ENCODE assay signal across 20 cellular contexts in genomic region chr19:49658139-49658517, GRCh38.
"Had no signal": no experiment of that assay in that cellular context is flagged by ENCODE, and none has a peak within 500 bp of the region (broad histone marks: within the 10 kb centered on the region; RNA-seq: fewer than 3 reads in every experiment).

No MANE protein-coding gene starts in this region.

- H3K9ac ChIP-seq: neural progenitor cell had no signal

- H3K4me3 Mint-ChIP-seq: activated CD4-positive, alpha-beta memory T cell treated with anti-CD3 and anti-CD28 coated beads, Interleukin-2, amount 10 ng/mL, durations not matched to agents 7 days and 5 days; activated T-cell treated with anti-CD3 and anti-CD28 coated beads, Interleukin-2, amount 50 U/mL, for 4 hours; endodermal cell; neural progenitor cell; stimulated activated naive CD8-positive, alpha-beta T cell treated with anti-CD3 and anti-CD28 coated beads, Interleukin-15, amount 100 ng/mL, for 72 hours; T-helper 17 cell; WTC11 had no signal

- H2AFZ ChIP-seq: neural progenitor cell had no signal

- H3K27me3 Mint-ChIP-seq: activated CD4-positive, alpha-beta memory T cell treated with anti-CD3 and anti-CD28 coated beads, Interleukin-2, amount 10 ng/mL, durations not matched to agents 7 days and 5 days; stimulated activated naive CD8-positive, alpha-beta T cell treated with anti-CD3 and anti-CD28 coated beads, Interleukin-15, amount 100 ng/mL, for 72 hours; T-helper 17 cell had no signal

- DNase-seq: activated CD4-positive, alpha-beta memory T cell treated with anti-CD3 and anti-CD28 coated beads, Interleukin-2, amount 10 ng/mL, durations not matched to agents 7 days and 5 days; activated CD4-positive, alpha-beta T cell treated with anti-CD3 and anti-CD28 coated beads for 4 hours; activated effector memory CD4-positive, alpha-beta T cell treated with Interleukin-2 at 50 U/mL for 16 hours; activated naive CD4-positive, alpha-beta T cell treated with anti-CD3 and anti-CD28 coated beads, Interleukin-2, amount 50 U/mL, for 16 hours; activated T-cell treated with anti-CD3 and anti-CD28 coated beads, Interleukin-2, amount 50 U/mL, for 4 hours; endodermal cell; erythroblast; gastrocnemius medialis; heart right ventricle; ovary; sigmoid colon; spleen; stimulated activated naive CD8-positive, alpha-beta T cell treated with anti-CD3 and anti-CD28 coated beads, Interleukin-15, amount 100 ng/mL, for 72 hours; T-helper 17 cell; testis had no signal

- FAIRE-seq: astrocyte, islet of Langerhans had no signal

- H3K9me3 Mint-ChIP-seq: activated CD4-positive, alpha-beta memory T cell treated with anti-CD3 and anti-CD28 coated beads, Interleukin-2, amount 10 ng/mL, durations not matched to agents 7 days and 5 days; activated T-cell treated with anti-CD3 and anti-CD28 coated beads, Interleukin-2, amount 50 U/mL, for 4 hours; neural progenitor cell; stimulated activated naive CD8-positive, alpha-beta T cell treated with anti-CD3 and anti-CD28 coated beads, Interleukin-15, amount 100 ng/mL, for 72 hours had no signal

- H3K4me1 ChIP-seq: gastrocnemius medialis, neural progenitor cell, sigmoid colon, testis had no signal

- ATAC-seq: activated T-cell treated with anti-CD3 and anti-CD28 coated beads, Interleukin-2, amount 50 U/mL, for 4 hours; gastrocnemius medialis; stimulated activated naive CD8-positive, alpha-beta T cell treated with anti-CD3 and anti-CD28 coated beads, Interleukin-15, amount 100 ng/mL, for 72 hours; T-helper 17 cell; WTC11 had no signal

- H3K27ac ChIP-seq: gastrocnemius medialis, heart right ventricle, neural progenitor cell, ovary, sigmoid colon, testis, upper lobe of left lung had no signal

- H3K27ac Mint-ChIP-seq: activated CD4-positive, alpha-beta memory T cell treated with anti-CD3 and anti-CD28 coated beads, Interleukin-2, amount 10 ng/mL, durations not matched to agents 7 days and 5 days; endodermal cell; neural progenitor cell; T-helper 17 cell had no signal

- H3K27me3 ChIP-seq: gastrocnemius medialis, heart right ventricle, neural progenitor cell, ovary, sigmoid colon, spleen, testis, upper lobe of left lung had no signal

- H3K4me2 ChIP-seq: neural progenitor cell had no signal

- H3K36me3 ChIP-seq: ovary had no signal

- H3K9me3 ChIP-seq: gastrocnemius medialis, heart right ventricle, ovary, sigmoid colon, spleen, testis, upper lobe of left lung had no signal

- H3K4me3 ChIP-seq: gastrocnemius medialis, heart right ventricle, neural progenitor cell, ovary, sigmoid colon, spleen, testis, upper lobe of left lung had no signal

- H3K4me1 Mint-ChIP-seq: endodermal cell, neural progenitor cell had no signal
